In genomic region chr1:243638186-243638585, GRCh38 we compare ENCODE assay signal across 39 cellular contexts.
DNase-seq lines count a peak whose midpoint lies in the region; ATAC-seq and TF ChIP-seq lines count a peak whose summit lies in the region.
"Had no signal": no experiment of that assay in that cellular context is flagged by ENCODE, and none has a peak within 500 bp of the region (broad histone marks: within the 10 kb centered on the region; RNA-seq: fewer than 3 reads in every experiment).

No MANE protein-coding gene starts in this region.

- H2AFZ ChIP-seq in GM23338 (no peak overlapping the region), OCI-LY3 (ENCODE audit: low read depth, low read length) (no peak overlapping the region)

- H3K9ac ChIP-seq in OCI-LY3 (ENCODE audit: low read length): no peak overlapping the region
- H3K9ac ChIP-seq: BLaER1 treated with 17β-estradiol and CSF1 and Interleukin-3, amounts not matched to agents 10 nM and 100 nM had no signal

- H3K4me1 ChIP-seq in GM23338 (ENCODE audit: insufficient read depth): no peaks in the 10 kb centered on the region
- H3K4me1 ChIP-seq in OCI-LY3 (ENCODE audit: low read length): peaks cover 9% of the 10 kb centered on the region
- H3K4me1 ChIP-seq: colonic mucosa, right atrium auricular region, testis had no signal

- no peaks in the 10 kb centered on the region for H3K27me3 Mint-ChIP-seq in GM23338 (ENCODE audit: insufficient read depth, low read depth, poor library complexity)

- no peak overlapping the region for H3K4me2 ChIP-seq in GM23338
- peak overlapping the region; percentile 21 for H3K4me2 ChIP-seq in OCI-LY3 (ENCODE audit: low read length)
- H3K4me2 ChIP-seq: BLaER1 treated with 17β-estradiol and CSF1 and Interleukin-3, amounts not matched to agents 10 nM and 100 nM had no signal

- ATAC-seq in GM23338: no peak
- ATAC-seq in left lobe of liver: peak; percentile 13
- no peak for ATAC-seq in HG03280 (IDR thresholded peaks at IDR 0.05; ENCODE audit: unreplicated experiment)
- ATAC-seq in GM21423 (IDR thresholded peaks at IDR 0.05; ENCODE audit: unreplicated experiment): no peak
- ATAC-seq: activated naive CD4-positive, alpha-beta T cell treated with anti-CD3 and anti-CD28 coated beads, Interleukin-2, amount 50 U/mL, for 72 hours; HepG2; left cardiac atrium; PC-3 had no signal

- H3K9me3 Mint-ChIP-seq in GM23338: peaks cover 14% of the 10 kb centered on the region

- H4K20me1 ChIP-seq in GM23338 (replicated peaks; ENCODE audit: insufficient read depth) (no peaks in the 10 kb centered on the region), OCI-LY3 (ENCODE audit: insufficient read depth, low read length) (no peaks in the 10 kb centered on the region)
- H4K20me1 ChIP-seq: BLaER1 treated with 17β-estradiol and CSF1 and Interleukin-3, amounts not matched to agents 10 nM and 100 nM had no signal

- H3K36me3 Mint-ChIP-seq in GM23338 (ENCODE audit: low read depth): peaks cover 32% of the 10 kb centered on the region

- no peaks in the 10 kb centered on the region for H3F3A ChIP-seq in GM23338 (replicated peaks; ENCODE audit: low read depth)

- H3K79me2 ChIP-seq in GM23338 (replicated peaks; ENCODE audit: insufficient read depth): no peaks in the 10 kb centered on the region
- no peaks in the 10 kb centered on the region for H3K79me2 ChIP-seq in OCI-LY3 (ENCODE audit: low read length)

- no peaks in the 10 kb centered on the region for H3K36me3 ChIP-seq in GM23338 (ENCODE audit: insufficient read depth)
- H3K36me3 ChIP-seq in OCI-LY3 (replicated peaks; ENCODE audit: low read depth, low read length): peaks cover 5% of the 10 kb centered on the region
- H3K36me3 ChIP-seq: cardiac muscle cell, colonic mucosa, neutrophil, right atrium auricular region had no signal

- H3K27me3 ChIP-seq in GM23338 (ENCODE audit: insufficient read depth) (no peaks in the 10 kb centered on the region), OCI-LY3 (ENCODE audit: low read depth, low read length) (no peaks in the 10 kb centered on the region)
- H3K27me3 ChIP-seq: BLaER1 treated with 17β-estradiol and CSF1 and Interleukin-3, amounts not matched to agents 10 nM and 100 nM; cardiac muscle cell; colonic mucosa; neutrophil; right atrium auricular region; testis had no signal

- H3K9me3 ChIP-seq in OCI-LY3 (ENCODE audit: insufficient read depth, low read length): no peaks in the 10 kb centered on the region
- H3K9me3 ChIP-seq: colonic mucosa, neutrophil, testis had no signal

- DNase-seq in GM12865 (ENCODE audit: low read depth) (peak; percentile 2), GM23338 (ENCODE audit: low spot score) (no peak), left lobe of liver (ENCODE audit: low spot score) (no peak), activated gamma-delta T cell (lab: John Stamatoyannopoulos, UW) (no peak)
- DNase-seq in stimulated activated CD4-positive, alpha-beta T cell treated with anti-CD3 and anti-CD28 coated beads, Interleukin-12 subunit alpha, Interleukin-12 subunit beta, amount 100 ng/mL, for 4 hours: no peak
- DNase-seq: activated CD4-positive, alpha-beta T cell treated with anti-CD3 and anti-CD28 coated beads, Interleukin-2, amount 50 U/mL, for 4 hours; activated CD4-positive, CD25-positive, alpha-beta regulatory T cell; activated CD8-positive, alpha-beta memory T cell treated with anti-CD3 and anti-CD28 coated beads, Interleukin-2, amount 50 U/mL, for 4 hours; colonic mucosa; COR-L47; DMS53; effector CD8-positive, alpha-beta T cell; H9; hippocampal formation; Kasumi-1; left cardiac atrium; mesendoderm; NCI-H1048; NCI-H1694; NCI-H446 treated with DMSO at 0.1 percent for 48 hours; NCI-H82; PC-3; posterior cingulate gyrus; small intestine; stimulated activated naive CD4-positive, alpha-beta T cell treated with Interleukin-2 at 50 U/mL for 16 hours; T-helper 1 cell; testis had no signal

- no peak for TF ChIP-seq CTCF in GM12865 (IDR thresholded peaks at IDR 0.05; ENCODE audit: insufficient read depth, low read depth, low read length, missing control alignments)
- no peak for TF ChIP-seq CTCF in GM23338 (conservative IDR thresholded peaks at IDR 0.05; ENCODE audit: low read depth in 2 of 2)
- TF ChIP-seq CTCF in OCI-LY3 (IDR thresholded peaks at IDR 0.05; ENCODE audit: low read depth, low read length): no peak

- 0 out of 3 replicates have a peak, but pooled peaks cover 3% of the 10 kb centered on the region for H3K4me1 Mint-ChIP-seq in GM23338
- H3K4me1 Mint-ChIP-seq: H9 had no signal

- no peak overlapping the region for H3K4me3 Mint-ChIP-seq in GM23338
- H3K4me3 Mint-ChIP-seq: H9 had no signal

- H3K27ac ChIP-seq in GM23338 (ENCODE audit: low read depth) (no peak overlapping the region), OCI-LY3 (ENCODE audit: low read length) (no peak overlapping the region)
- H3K27ac ChIP-seq: BLaER1 treated with 17β-estradiol and CSF1 and Interleukin-3, amounts not matched to agents 10 nM and 100 nM; cardiac muscle cell; colonic mucosa; epithelial cell of prostate; neutrophil; right atrium auricular region; SK-N-MC; testis had no signal

- 0 out of 2 replicates have a peak overlapping the region, but pooled peaks have one; percentile 31 for H3K27ac Mint-ChIP-seq in GM23338
- H3K27ac Mint-ChIP-seq: activated naive CD4-positive, alpha-beta T cell treated with anti-CD3 and anti-CD28 coated beads, Interleukin-2, amount 50 U/mL, for 72 hours; activated T-helper 2 cell treated with anti-CD3 and anti-CD28 coated beads, Interferon-gamma antibody, Interleukin-2, Interleukin-4, amounts not matched to agents 10 μg/mL and 5 μg/mL and 100 μg/mL, durations not matched to agents 14 hours and 24 hours and 36 hours had no signal

- H3K9me2 ChIP-seq in GM23338 (ENCODE audit: insufficient read depth): no peaks in the 10 kb centered on the region

- no peak overlapping the region for H3K4me3 ChIP-seq in GM12865 (ENCODE audit: low read depth, low read length)
- no peak overlapping the region for H3K4me3 ChIP-seq in GM23338
- no peak overlapping the region for H3K4me3 ChIP-seq in OCI-LY3 (ENCODE audit: low read length)
- H3K4me3 ChIP-seq: BLaER1 treated with 17β-estradiol and CSF1 and Interleukin-3, amounts not matched to agents 10 nM and 100 nM; cardiac muscle cell; colonic mucosa; right atrium auricular region; SK-N-MC; testis had no signal

TF ChIP-seq in GM23338, 12 proteins besides CTCF, POLR2A, EP300 and RAD21 (continues in another document):
- TF ChIP-seq CREB1 (CRISPR knock-in tag; IDR thresholded peaks at IDR 0.05; ENCODE audit: low read depth): no peak
- no peak for TF ChIP-seq ZNF331 (CRISPR knock-in tag; IDR thresholded peaks at IDR 0.05; ENCODE audit: low read depth)
- TF ChIP-seq ZNF462 (CRISPR knock-in tag; IDR thresholded peaks at IDR 0.05): no peak
- TF ChIP-seq EZH2phosphoT487 (IDR thresholded peaks at IDR 0.05; ENCODE audit: unreplicated experiment): no peak
